ENCODE assay signal across 8 cellular contexts in the genomic region with DNA sequence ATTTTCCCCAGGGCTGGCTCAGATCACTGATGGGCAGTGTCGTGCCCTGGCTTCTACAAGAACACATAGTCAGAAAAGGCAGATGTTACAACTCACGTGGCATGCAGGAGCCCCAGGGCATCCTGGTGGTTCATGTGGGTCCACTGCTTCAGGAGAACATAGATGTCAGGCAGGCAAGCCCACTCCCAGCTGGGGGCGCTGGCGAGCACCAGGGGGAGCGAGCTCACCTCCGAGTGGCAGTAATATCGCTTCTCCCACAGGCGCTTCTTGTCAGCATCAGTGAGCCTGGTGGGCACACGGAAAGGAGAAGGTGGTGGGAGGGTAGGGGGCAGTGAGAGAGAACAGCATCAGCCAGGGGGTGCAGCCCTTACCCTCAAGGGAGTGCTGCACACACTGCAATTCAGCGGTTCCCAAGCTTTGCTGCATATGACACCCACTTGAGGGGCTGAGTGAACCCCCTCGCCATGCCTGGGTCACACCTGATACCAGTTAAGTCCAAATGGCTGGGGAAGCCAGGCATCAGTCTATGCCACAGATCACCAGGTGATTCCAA.
DNase-seq lines count a peak whose midpoint lies in the region; ATAC-seq lines count a peak whose summit lies in the region.

No MANE protein-coding gene starts in this region.

- no peak overlapping the region for H3K4me3 Mint-ChIP-seq in activated T-cell treated with anti-CD3 and anti-CD28 coated beads, Interleukin-2, amount 50 U/mL, for 24 hours
- no peak overlapping the region for H3K4me3 Mint-ChIP-seq in stimulated activated effector memory CD8-positive, alpha-beta T cell treated with anti-CD3 and anti-CD28 coated beads, Interleukin-12 subunit alpha, Interleukin-12 subunit beta, amount 100 ng/mL, for 72 hours

- no peaks in the 10 kb centered on the region for H3K27me3 Mint-ChIP-seq in activated T-cell treated with anti-CD3 and anti-CD28 coated beads, Interleukin-2, amount 50 U/mL, for 24 hours

- H3K9me3 Mint-ChIP-seq in activated T-cell treated with anti-CD3 and anti-CD28 coated beads, Interleukin-2, amount 50 U/mL, for 24 hours = no peaks in the 10 kb centered on the region
- no peaks in the 10 kb centered on the region for H3K9me3 Mint-ChIP-seq in stimulated activated effector memory CD8-positive, alpha-beta T cell treated with anti-CD3 and anti-CD28 coated beads, Interleukin-12 subunit alpha, Interleukin-12 subunit beta, amount 100 ng/mL, for 72 hours

- H3K36me3 Mint-ChIP-seq in activated T-cell treated with anti-CD3 and anti-CD28 coated beads, Interleukin-2, amount 50 U/mL, for 24 hours (ENCODE audit: low read depth) = peaks cover 84% of the 10 kb centered on the region
- H3K36me3 Mint-ChIP-seq in stimulated activated effector memory CD8-positive, alpha-beta T cell treated with anti-CD3 and anti-CD28 coated beads, Interleukin-12 subunit alpha, Interleukin-12 subunit beta, amount 100 ng/mL, for 72 hours = peaks cover 79% of the 10 kb centered on the region

- ATAC-seq in GM18861 (IDR thresholded peaks at IDR 0.05; ENCODE audit: unreplicated experiment) = peak; percentile 10
- peak; percentile 41 for ATAC-seq in stimulated activated effector memory CD8-positive, alpha-beta T cell treated with anti-CD3 and anti-CD28 coated beads, Interleukin-12 subunit alpha, Interleukin-12 subunit beta, amount 100 ng/mL, for 72 hours
- no peak for ATAC-seq in GM18868 (IDR thresholded peaks at IDR 0.05; ENCODE audit: unreplicated experiment)

- no peak overlapping the region for H3K27ac Mint-ChIP-seq in activated T-cell treated with anti-CD3 and anti-CD28 coated beads, Interleukin-2, amount 50 U/mL, for 24 hours
- peak overlapping the region; percentile 93 for H3K27ac Mint-ChIP-seq in stimulated activated effector memory CD8-positive, alpha-beta T cell treated with anti-CD3 and anti-CD28 coated beads, Interleukin-12 subunit alpha, Interleukin-12 subunit beta, amount 100 ng/mL, for 72 hours

- peaks cover 48% of the 10 kb centered on the region for H3K4me1 Mint-ChIP-seq in activated T-cell treated with anti-CD3 and anti-CD28 coated beads, Interleukin-2, amount 50 U/mL, for 24 hours (ENCODE audit: low read depth)
- H3K4me1 Mint-ChIP-seq in stimulated activated effector memory CD8-positive, alpha-beta T cell treated with anti-CD3 and anti-CD28 coated beads, Interleukin-12 subunit alpha, Interleukin-12 subunit beta, amount 100 ng/mL, for 72 hours = peaks cover 66% of the 10 kb centered on the region

- DNase-seq in AML-193 (lab: John Stamatoyannopoulos, UW) (peak; percentile 3 to 15), NCI-H524 (lab: John Stamatoyannopoulos, UW) (peak; percentile 38 to 74), glomerular visceral epithelial cell (ENCODE audit: extremely low spot score) (peak; percentile 17), DMS153 (lab: John Stamatoyannopoulos, UW) (no peak)
- peak; percentile 66 for DNase-seq in activated T-cell treated with anti-CD3 and anti-CD28 coated beads, Interleukin-2, amount 50 U/mL, for 24 hours
- peak; percentile 46 to 76 for DNase-seq in stimulated activated effector memory CD8-positive, alpha-beta T cell treated with anti-CD3 and anti-CD28 coated beads, Interleukin-12 subunit alpha, Interleukin-12 subunit beta, amount 100 ng/mL, for 72 hours (ENCODE audit: low spot score in 2 of 2)
